26 cellular contexts compared by ENCODE assay signal in genomic region chr4:25923745-25924144, GRCh38.
"Had no signal": no experiment of that assay in that cellular context is flagged by ENCODE, and none has a peak within 500 bp of the region (broad histone marks: within the 10 kb centered on the region; RNA-seq: fewer than 3 reads in every experiment).

No MANE protein-coding gene starts in this region.

- H3K27me3 ChIP-seq: adrenal gland, body of pancreas, cardiac muscle cell, dorsolateral prefrontal cortex, hepatocyte, neural progenitor cell, right lobe of liver, vagina had no signal

- H3K4me1 ChIP-seq: vagina had no signal

- H3K4me3 ChIP-seq: adrenal gland, body of pancreas, cardiac muscle cell, coronary artery, dorsolateral prefrontal cortex, hepatocyte, neural progenitor cell, right lobe of liver, thoracic aorta, vagina had no signal

- DNase-seq: activated CD4-positive, alpha-beta T cell treated with anti-CD3 and anti-CD28 coated beads for 48 hours; activated CD4-positive, alpha-beta T cell treated with anti-CD3 and anti-CD28 coated beads, Interleukin-2, amount 50 U/mL, for 48 hours; activated CD8-positive, alpha-beta memory T cell treated with anti-CD3 and anti-CD28 coated beads for 24 hours; activated effector memory CD4-positive, alpha-beta T cell treated with anti-CD3 and anti-CD28 coated beads, Interleukin-2, amount 50 U/mL, for 16 hours; activated naive CD4-positive, alpha-beta T cell treated with anti-CD3 and anti-CD28 coated beads for 36 hours; activated naive CD8-positive, alpha-beta T cell treated with anti-CD3 and anti-CD28 coated beads for 36 hours; adrenal gland; aorta; body of pancreas; dorsolateral prefrontal cortex; effector memory CD4-positive, alpha-beta T cell; islet precursor cell; mesenchymal stem cell; natural killer cell; right lobe of liver; stimulated activated CD4-positive, alpha-beta T cell treated with anti-CD3 and anti-CD28 coated beads, Interleukin-12 subunit alpha, Interleukin-12 subunit beta, amount 100 ng/mL, for 4 hours; stimulated activated CD4-positive, alpha-beta T cell treated with anti-CD3 and anti-CD28 coated beads, Interleukin-4, amount 100 ng/mL, for 1 hour; T-helper 9 cell; trophoblast cell had no signal

- H2AFZ ChIP-seq: hepatocyte, neural progenitor cell had no signal

- H3K9me3 ChIP-seq: adrenal gland, body of pancreas, right lobe of liver, thoracic aorta, vagina had no signal

- H3K27ac ChIP-seq: adrenal gland, body of pancreas, coronary artery, hepatocyte, neural progenitor cell, right lobe of liver, thoracic aorta, vagina, VCaP had no signal

- ATAC-seq: body of pancreas, natural killer cell had no signal

- H3K9ac ChIP-seq: neural progenitor cell had no signal

- H3K36me3 ChIP-seq: adrenal gland, cardiac muscle cell, neural progenitor cell, right lobe of liver, thoracic aorta, vagina had no signal

- H3K4me2 ChIP-seq: hepatocyte, neural progenitor cell had no signal
